Comparison of ENCODE assay signal across 18 cellular contexts in genomic region chr5:83015676-83016075, GRCh38.
A peak's percentile ranks its signal among the peaks of the same experiment; 100 is the strongest.
DNase-seq lines count a peak whose midpoint lies in the region; ATAC-seq and TF ChIP-seq lines count a peak whose summit lies in the region.
"Had no signal": no experiment of that assay in that cellular context is flagged by ENCODE, and none has a peak within 500 bp of the region (broad histone marks: within the 10 kb centered on the region; RNA-seq: fewer than 3 reads in every experiment).

No MANE protein-coding gene starts in this region.

- H3K9ac ChIP-seq in H9 (ENCODE audit: extremely low read depth, insufficient read length, low read length) (no peak overlapping the region), mesenchymal stem cell (ENCODE audit: low read length) (no peak overlapping the region), smooth muscle cell (ENCODE audit: low read depth) (no peak overlapping the region)

- H3K23me2 ChIP-seq in H9 (ENCODE audit: insufficient read length, low read depth, low read length, poor library complexity, severe bottlenecking): no peaks in the 10 kb centered on the region

- no peak overlapping the region for H2BK20ac ChIP-seq in H9 (ENCODE audit: low read depth, low read length, poor library complexity, severe bottlenecking)

- H2BK15ac ChIP-seq in H9 (ENCODE audit: low read depth, low read length) (no peak overlapping the region), mesenchymal stem cell (ENCODE audit: low read depth, poor library complexity, severe bottlenecking) (no peak overlapping the region)

- H2AFZ ChIP-seq in H9 (ENCODE audit: low read length): no peak overlapping the region
- no peak overlapping the region for H2AFZ ChIP-seq in mesenchymal stem cell (ENCODE audit: low read depth, low read length)
- H2AFZ ChIP-seq in smooth muscle cell (ENCODE audit: low read depth): no peak overlapping the region

- no peak overlapping the region for H2BK120ac ChIP-seq in H9 (ENCODE audit: low read depth, low read length, poor library complexity, severe bottlenecking)
- H2BK120ac ChIP-seq in mesenchymal stem cell (ENCODE audit: low read depth, low read length): no peak overlapping the region

- TF ChIP-seq CTCF in H9 (conservative IDR thresholded peaks at IDR 0.05) (no peak), smooth muscle cell (IDR thresholded peaks at IDR 0.05; ENCODE audit: borderline replicate concordance, insufficient read depth, poor library complexity, severe bottlenecking) (no peak), natural killer cell (IDR thresholded peaks at IDR 0.05) (no peak)

- peaks cover 19 to 21% of the 10 kb centered on the region in 2 experiments for H3K4me1 Mint-ChIP-seq in H9
- H3K4me1 Mint-ChIP-seq in natural killer cell: no peaks in the 10 kb centered on the region
- H3K4me1 Mint-ChIP-seq: CD4-positive, CD25-positive, alpha-beta regulatory T cell had no signal

- no peak for ATAC-seq in natural killer cell
- ATAC-seq: K562, PC-3 had no signal

- H3K27me3 Mint-ChIP-seq in H9 (ENCODE audit: low read depth) (no peaks in the 10 kb centered on the region), natural killer cell (ENCODE audit: low read depth in 2 of 2) (no peaks in the 10 kb centered on the region)
- H3K27me3 Mint-ChIP-seq: B cell; CD4-positive, CD25-positive, alpha-beta regulatory T cell had no signal

- no peak overlapping the region for H3K23ac ChIP-seq in H9 (ENCODE audit: insufficient read length, low read depth, low read length)
- H3K23ac ChIP-seq in mesenchymal stem cell (ENCODE audit: low read length in 2 of 2): no peak overlapping the region

- H3K27ac Mint-ChIP-seq in H9 (peak overlapping the region in 2 of 3 experiments; percentile 76 to 84; a peak in 3 of 7 replicates), natural killer cell (no peak overlapping the region)
- H3K27ac Mint-ChIP-seq: B cell; CD4-positive, CD25-positive, alpha-beta regulatory T cell had no signal

- no peak overlapping the region for H3T11ph ChIP-seq in H9 (ENCODE audit: low read length)

- H3K79me1 ChIP-seq in H9 (ENCODE audit: insufficient read depth, low read depth, low read length, poor library complexity, severe bottlenecking) (no peaks in the 10 kb centered on the region), mesenchymal stem cell (replicated peaks; ENCODE audit: low read length, poor library complexity, severe bottlenecking) (no peaks in the 10 kb centered on the region)

- H3K4me1 ChIP-seq in H9 (ENCODE audit: insufficient read depth, low read length) (no peaks in the 10 kb centered on the region), mesenchymal stem cell (ENCODE audit: control insufficient read depth, insufficient read depth, low read depth, low read length) (peaks cover 1% of the 10 kb centered on the region), smooth muscle cell (ENCODE audit: low read depth) (no peaks in the 10 kb centered on the region)
- H3K4me1 ChIP-seq: Caco-2 had no signal

- H3K36me3 ChIP-seq in mesenchymal stem cell (ENCODE audit: control insufficient read depth in 1 of 2, insufficient read depth in 2 of 2, low read depth in 1 of 2, low read length in 2 of 2) (no peaks in the 10 kb centered on the region), smooth muscle cell (ENCODE audit: low read depth) (no peaks in the 10 kb centered on the region)

- H2BK12ac ChIP-seq in H9 (ENCODE audit: insufficient read length, low read depth, low read length): no peak overlapping the region
- no peak overlapping the region for H2BK12ac ChIP-seq in mesenchymal stem cell (ENCODE audit: low read length in 2 of 2)

- H4K8ac ChIP-seq in H9 (replicated peaks; ENCODE audit: insufficient read length, low read depth, low read length) (no peak overlapping the region), mesenchymal stem cell (ENCODE audit: low read length) (no peak overlapping the region)

- H3K14ac ChIP-seq in H9 (ENCODE audit: insufficient read depth, low read length) (no peak overlapping the region), mesenchymal stem cell (ENCODE audit: low read length in 2 of 2) (no peak overlapping the region)

- H3K56ac ChIP-seq in H9 (ENCODE audit: insufficient read length, low read depth, low read length): no peak overlapping the region

- no peak overlapping the region for H2AK5ac ChIP-seq in H9 (ENCODE audit: insufficient read length, low read length)
- no peak overlapping the region for H2AK5ac ChIP-seq in mesenchymal stem cell (ENCODE audit: low read length, severe bottlenecking)

- no CpG with 5 or more reads among the region's 2 CpGs for WGBS in H9 (ENCODE audit: extremely low coverage, insufficient read length, low lambda C conversion rate)
- 43% methylated on average over 1 of the region's 2 CpGs for WGBS in mesenchymal stem cell
- 13% methylated on average over 2 of the region's 2 CpGs for WGBS in smooth muscle cell (ENCODE audit: low lambda C conversion rate)

- intact Hi-C loops in natural killer cell (cut with micrococcal nuclease): no loop called here

- no peak for DNase-seq in H9
- DNase-seq in astrocyte of the hippocampus (ENCODE audit: low read depth, low spot score): peak; percentile 30
- no peak for DNase-seq in mesenchymal stem cell
- no peak for DNase-seq in smooth muscle cell (lab: John Stamatoyannopoulos, UW; ENCODE audit: unreplicated experiment)
- DNase-seq in natural killer cell: no peak
- DNase-seq in HK-2 (ENCODE audit: unreplicated experiment): no peak
- no peak for DNase-seq in stimulated activated CD4-positive, alpha-beta T cell treated with anti-CD3 and anti-CD28 coated beads, Interleukin-12 subunit alpha, Interleukin-12 subunit beta, amount 100 ng/mL, for 4 hours
- DNase-seq: CD4-positive, CD25-positive, alpha-beta regulatory T cell; DMS153; NCI-H1048; NCI-H146; NCI-H2081; NCI-H510A treated with DMSO at 0.1 percent for 48 hours; NCI-H82; PC-3 had no signal

- no peaks in the 10 kb centered on the region for H3F3A ChIP-seq in smooth muscle cell (ENCODE audit: low read depth)

- H3K4ac ChIP-seq in H9 (ENCODE audit: low read depth, low read length): no peak overlapping the region
- H3K4ac ChIP-seq in mesenchymal stem cell (ENCODE audit: low read depth in 1 of 2, low read length in 2 of 2): no peak overlapping the region

- H4K5ac ChIP-seq in H9 (ENCODE audit: insufficient read length, low read depth, low read length): no peak overlapping the region

- H4K91ac ChIP-seq in H9 (ENCODE audit: insufficient read length, low read depth, low read length) (no peak overlapping the region), mesenchymal stem cell (ENCODE audit: low read length) (no peak overlapping the region)

- H3K27me3 ChIP-seq in H9 (ENCODE audit: insufficient read depth, low read length) (no peaks in the 10 kb centered on the region), mesenchymal stem cell (ENCODE audit: control insufficient read depth in 1 of 2, insufficient read depth in 1 of 2, low read length in 2 of 2) (no peaks in the 10 kb centered on the region), smooth muscle cell (ENCODE audit: low read depth) (no peaks in the 10 kb centered on the region)

- H3K4me3 Mint-ChIP-seq in H9: no peak overlapping the region
- H3K4me3 Mint-ChIP-seq in natural killer cell: no peak overlapping the region
- H3K4me3 Mint-ChIP-seq: B cell; CD4-positive, CD25-positive, alpha-beta regulatory T cell had no signal

- no peaks in the 10 kb centered on the region for H3K79me2 ChIP-seq in H9 (ENCODE audit: insufficient read depth, low read length)
- no peaks in the 10 kb centered on the region for H3K79me2 ChIP-seq in smooth muscle cell (ENCODE audit: low read depth)

- H3K9me3 ChIP-seq in H9 (ENCODE audit: control insufficient read depth, low read depth, low read length): no peaks in the 10 kb centered on the region
- H3K9me3 ChIP-seq in mesenchymal stem cell (ENCODE audit: control insufficient read depth, low read length): no peaks in the 10 kb centered on the region
- no peaks in the 10 kb centered on the region for H3K9me3 ChIP-seq in smooth muscle cell (replicated peaks; ENCODE audit: low read depth)
- H3K9me3 ChIP-seq: Caco-2 had no signal

- H3K4me3 ChIP-seq in mesenchymal stem cell (ENCODE audit: insufficient read depth in 1 of 2, low read depth in 1 of 2, low read length in 2 of 2): no peak overlapping the region
- H3K4me3 ChIP-seq in smooth muscle cell: no peak overlapping the region
- H3K4me3 ChIP-seq: K562 had no signal

- H4K20me1 ChIP-seq in H9 (ENCODE audit: control insufficient read depth, insufficient read depth, insufficient read length): no peaks in the 10 kb centered on the region
- H4K20me1 ChIP-seq in smooth muscle cell (ENCODE audit: low read depth): no peaks in the 10 kb centered on the region

- H3K36me3 Mint-ChIP-seq in H9 (ENCODE audit: insufficient read depth in 1 of 3, low read depth in 3 of 3) (peaks cover 3 to 17% (median 4%) of the 10 kb centered on the region in 3 experiments; a peak in 4 of 7 replicates), natural killer cell (no peaks in the 10 kb centered on the region)

- no peak overlapping the region for H3K27ac ChIP-seq in H9 (ENCODE audit: insufficient read length, low read depth, low read length)
- peak overlapping the region; percentile 76 for H3K27ac ChIP-seq in mesenchymal stem cell (ENCODE audit: low read length, poor library complexity, severe bottlenecking)
- no peak overlapping the region for H3K27ac ChIP-seq in smooth muscle cell (ENCODE audit: low read depth)

- H3K18ac ChIP-seq in H9 (ENCODE audit: insufficient read length, low read depth, low read length): no peak overlapping the region
- H3K18ac ChIP-seq in mesenchymal stem cell (ENCODE audit: low read depth in 1 of 2, low read length in 2 of 2): no peak overlapping the region

- H3K4me2 ChIP-seq in H9 (ENCODE audit: insufficient read depth, insufficient read length, low read length): no peak overlapping the region
- H3K4me2 ChIP-seq in mesenchymal stem cell (ENCODE audit: low read length, poor library complexity, severe bottlenecking): peak overlapping the region; percentile 3
- H3K4me2 ChIP-seq in smooth muscle cell: peak overlapping the region; percentile 16

- H3K9me3 Mint-ChIP-seq in H9: peaks cover 0 to 9% of the 10 kb centered on the region in 2 experiments; a peak in 3 of 5 replicates
- H3K9me3 Mint-ChIP-seq in natural killer cell: peaks cover 2 to 4% of the 10 kb centered on the region in 2 donors

- H2BK5ac ChIP-seq in H9 (ENCODE audit: insufficient read length, low read length) (no peak overlapping the region), mesenchymal stem cell (ENCODE audit: low read depth, low read length, poor library complexity, severe bottlenecking) (no peak overlapping the region)

Comparison
In these comparisons a context has a peak if more than half of its experiments do, and no peak if none do; other contexts are left out.
1. H3K27ac Mint-ChIP-seq: peak in H9 (2 of 3); none in natural killer cell (0 of 2).